Comparison of ENCODE assay signal across 16 cellular contexts in genomic region chr12:62249419-62249818, GRCh38. TPM values are rescaled to one million over a fixed set of nuclear protein-coding genes. Genes with fewer than 3 reads are reported as not detected.
DNase-seq lines count a peak whose midpoint lies in the region; ATAC-seq, FAIRE-seq and TF ChIP-seq lines count a peak whose summit lies in the region.
"Had no signal": no experiment of that assay in that cellular context is flagged by ENCODE, and none has a peak within 500 bp of the region (broad histone marks: within the 10 kb centered on the region; RNA-seq: fewer than 3 reads in every experiment).

No MANE protein-coding gene starts in this region.

- H3K4me3 Mint-ChIP-seq in T-helper 2 cell treated with Interferon-gamma antibody and Interleukin-4, amounts not matched to agents 5 μg/mL and 100 μg/mL, for 36 hours: peak overlapping the region; percentile 33
- no peak overlapping the region for H3K4me3 Mint-ChIP-seq in GM23338
- H3K4me3 Mint-ChIP-seq: CD4-positive, alpha-beta memory T cell; H9 had no signal

- CTCF ChIA-PET in K562 (lab: Yijun Ruan, JAX; ENCODE audit: low intra/inter-chr PET ratio): no interaction called here

- no peak overlapping the region for H2BK12ac ChIP-seq in trophoblast cell (ENCODE audit: low read length)

- H3K9me2 ChIP-seq in GM23338 (ENCODE audit: insufficient read depth): peaks cover 8% of the 10 kb centered on the region

- no peak overlapping the region for H4K91ac ChIP-seq in trophoblast cell (ENCODE audit: low read depth, low read length)

- H3K4me1 Mint-ChIP-seq in T-helper 2 cell treated with Interferon-gamma antibody and Interleukin-4, amounts not matched to agents 5 μg/mL and 100 μg/mL, for 36 hours (ENCODE audit: low read depth): peaks cover 24% of the 10 kb centered on the region
- peaks cover 6% of the 10 kb centered on the region for H3K4me1 Mint-ChIP-seq in GM23338

- 51% methylated on average over 2 of the region's 2 CpGs for WGBS in K562 (ENCODE audit: insufficient coverage, low coverage, missing lambda C conversion rate)
- WGBS in trophoblast cell (ENCODE audit: extremely low coverage, insufficient coverage, insufficient read length): no CpG with 5 or more reads among the region's 2 CpGs
- 91 to 96% methylated on average over 2 of the region's 2 CpGs for WGBS in upper lobe of left lung, 2 donors

- no peak overlapping the region for H3K4me2 ChIP-seq in GM23338
- H3K4me2 ChIP-seq in K562 (ENCODE audit: insufficient read depth, low read length): peak overlapping the region; percentile 12
- no peak overlapping the region for H3K4me2 ChIP-seq in trophoblast cell (ENCODE audit: low read length)

- ATAC-seq in GM23338 (no peak), K562 (peak; percentile 6), upper lobe of left lung (ENCODE audit: low FRiP score in 2 of 2) (no peak), GM19467 (IDR thresholded peaks at IDR 0.05; ENCODE audit: unreplicated experiment) (no peak)

- no peaks in the 10 kb centered on the region for H3K9me1 ChIP-seq in K562 (ENCODE audit: control insufficient read depth, insufficient read depth, low read length)

- H2BK120ac ChIP-seq in trophoblast cell (ENCODE audit: insufficient read depth, low read length, poor library complexity): peak overlapping the region; percentile 72

- BruUV-seq in K562 (replicated peaks; lab: Mats Ljungman, UMichigan): no TSS peak

- no peak for TF ChIP-seq RAD21 in K562 (CRISPR knock-in tag; conservative IDR thresholded peaks at IDR 0.05 in 1 of 2, IDR thresholded peaks at IDR 0.05 in 1 of 2)

- H3K14ac ChIP-seq in trophoblast cell (ENCODE audit: low read length): no peak overlapping the region

- H3K9me3 ChIP-seq in K562 (replicated peaks; ENCODE audit: control insufficient read depth, insufficient read depth, low read depth, low read length): no peaks in the 10 kb centered on the region
- no peaks in the 10 kb centered on the region for H3K9me3 ChIP-seq in trophoblast cell (ENCODE audit: insufficient read depth, low read depth, low read length)
- H3K9me3 ChIP-seq in upper lobe of left lung: no peaks in the 10 kb centered on the region
- H3K9me3 ChIP-seq: BE2C had no signal

- H3K27ac Mint-ChIP-seq in T-helper 2 cell treated with Interferon-gamma antibody and Interleukin-4, amounts not matched to agents 5 μg/mL and 100 μg/mL, for 36 hours: peak overlapping the region; percentile 1
- H3K27ac Mint-ChIP-seq in GM23338: no peak overlapping the region
- H3K27ac Mint-ChIP-seq: CD4-positive, alpha-beta memory T cell; H9 had no signal

- no peaks in the 10 kb centered on the region for H3K27me3 Mint-ChIP-seq in T-helper 2 cell treated with Interferon-gamma antibody and Interleukin-4, amounts not matched to agents 5 μg/mL and 100 μg/mL, for 36 hours (ENCODE audit: low read depth)
- peaks cover 3% of the 10 kb centered on the region for H3K27me3 Mint-ChIP-seq in GM23338 (ENCODE audit: insufficient read depth, low read depth, poor library complexity)

- H3K27ac ChIP-seq in GM23338 (ENCODE audit: low read depth): no peak overlapping the region
- peak overlapping the region; percentile 50 for H3K27ac ChIP-seq in K562 (ENCODE audit: extremely low read depth, low read depth, low read length)
- H3K27ac ChIP-seq in trophoblast cell (ENCODE audit: low read depth, low read length): peak overlapping the region; percentile 10
- H3K27ac ChIP-seq in upper lobe of left lung: no peak overlapping the region
- H3K27ac ChIP-seq: HL-60 had no signal

- H3K36me3 ChIP-seq in GM23338 (ENCODE audit: insufficient read depth) (no peaks in the 10 kb centered on the region), K562 (ENCODE audit: control insufficient read depth, insufficient read depth, low read length) (peaks cover 14% of the 10 kb centered on the region; the same call in 2 of the 3 replicates), trophoblast cell (ENCODE audit: control insufficient read depth in 1 of 2, insufficient read depth in 2 of 2, low read length in 2 of 2) (no peaks in the 10 kb centered on the region), upper lobe of left lung (no peaks in the 10 kb centered on the region)
- H3K36me3 ChIP-seq: BE2C had no signal

- no peak overlapping the region for H2AK5ac ChIP-seq in trophoblast cell (ENCODE audit: low read length)

- TF ChIP-seq POLR2A in K562 (conservative IDR thresholded peaks at IDR 0.05): no peak
- no peak for TF ChIP-seq POLR2A in upper lobe of left lung (IDR thresholded peaks at IDR 0.05)

- peak overlapping the region in 1 of 2 experiments; percentile 35; a peak in 2 of 4 replicates for H3K9ac ChIP-seq in K562 (ENCODE audit: insufficient read depth in 1 of 2, low read depth in 2 of 2, low read length in 2 of 2)
- H3K9ac ChIP-seq in trophoblast cell (ENCODE audit: low read length): no peak overlapping the region

- no peaks in the 10 kb centered on the region for H3K79me2 ChIP-seq in GM23338 (replicated peaks; ENCODE audit: insufficient read depth)
- H3K79me2 ChIP-seq in K562 (ENCODE audit: control insufficient read depth, insufficient read depth, low read length): peaks cover 6% of the 10 kb centered on the region; the same call in 1 of the 3 replicates
- H3K79me2 ChIP-seq in trophoblast cell (ENCODE audit: control insufficient read depth, insufficient read depth, low read length, poor library complexity): no peaks in the 10 kb centered on the region

- H3K36me3 Mint-ChIP-seq in T-helper 2 cell treated with Interferon-gamma antibody and Interleukin-4, amounts not matched to agents 5 μg/mL and 100 μg/mL, for 36 hours (ENCODE audit: low read depth): peaks cover 16% of the 10 kb centered on the region
- no peaks in the 10 kb centered on the region for H3K36me3 Mint-ChIP-seq in GM23338 (ENCODE audit: low read depth)

- intact Hi-C loops in K562 (cut with micrococcal nuclease): loop anchor here (1.0 kb wide), 1 partner anchor 11 kb away; the partner anchor contains the start of gene USP15

- H2AFZ ChIP-seq in GM23338: 0 out of 2 replicates have a peak overlapping the region, but pooled peaks have one; percentile 15
- no peak overlapping the region for H2AFZ ChIP-seq in K562 (ENCODE audit: low read depth, low read length)
- no peak overlapping the region for H2AFZ ChIP-seq in trophoblast cell (ENCODE audit: insufficient read depth, low read length, poor library complexity)

- TF ChIP-seq CTCF in GM23338 (conservative IDR thresholded peaks at IDR 0.05; ENCODE audit: low read depth in 2 of 2) (no peak), K562 (IDR thresholded peaks at IDR 0.05 in 2 of 3, conservative IDR thresholded peaks at IDR 0.05 in 1 of 3; ENCODE audit: insufficient read depth in 2 of 3, low read depth in 1 of 3, low read length in 3 of 3) (no peak), upper lobe of left lung (IDR thresholded peaks at IDR 0.05) (no peak)

- TF ChIP-seq EP300 in K562 (IDR thresholded peaks at IDR 0.05; ENCODE audit: low read length) (no peak), upper lobe of left lung (IDR thresholded peaks at IDR 0.05) (no peak)

- DNase-seq in T-helper 2 cell treated with Interferon-gamma antibody and Interleukin-4, amounts not matched to agents 5 μg/mL and 100 μg/mL, for 36 hours (ENCODE audit: low spot score): no peak
- DNase-seq in T-helper 2 cell (no peak), GM23338 (ENCODE audit: low spot score) (no peak), K562 (ENCODE audit: extremely low read depth in 1 of 4, low spot score in 3 of 4) (no peak), trophoblast cell (no peak), NCI-H82 (lab: John Stamatoyannopoulos, UW) (no peak), upper lobe of left lung (no peak)
- DNase-seq: 8988T; BE2C; C1 segment of cervical spinal cord; CD4-positive, alpha-beta memory T cell; DMS79 treated with DMSO at 0.1 percent for 48 hours; H9 had no signal

- no peak overlapping the region for H3K4ac ChIP-seq in trophoblast cell (ENCODE audit: low read depth, low read length)

- H4K20me1 ChIP-seq in GM23338 (replicated peaks; ENCODE audit: insufficient read depth) (no peaks in the 10 kb centered on the region), K562 (replicated peaks; ENCODE audit: control insufficient read depth, insufficient read depth, low read length) (no peaks in the 10 kb centered on the region)

- no peak overlapping the region for H4K12ac ChIP-seq in trophoblast cell (ENCODE audit: low read depth, low read length)

- no peak for FAIRE-seq in K562 (lab: Jason Lieb, UNC)
- FAIRE-seq: H1 had no signal

- H3K4me1 ChIP-seq in GM23338 (ENCODE audit: insufficient read depth) (no peaks in the 10 kb centered on the region), K562 (replicated peaks in 1 of 2; ENCODE audit: control insufficient read depth in 2 of 2, insufficient read depth in 2 of 2, low read length in 2 of 2) (peaks cover 0 to 42% of the 10 kb centered on the region in 2 experiments; a peak in 4 of 5 replicates), trophoblast cell (ENCODE audit: control insufficient read depth in 1 of 2, insufficient read depth in 2 of 2, low read length in 2 of 2) (peaks cover 0 to 8% of the 10 kb centered on the region in 2 experiments), upper lobe of left lung (peaks cover 3 to 16% (median 11%) of the 10 kb centered on the region in 4 donors)
- H3K4me1 ChIP-seq: BE2C had no signal

- H3K79me1 ChIP-seq in trophoblast cell (ENCODE audit: low read length): peaks cover 3% of the 10 kb centered on the region

- no peak overlapping the region for H3K4me3 ChIP-seq in GM23338
- H3K4me3 ChIP-seq in K562: no peak overlapping the region
- no peak overlapping the region for H3K4me3 ChIP-seq in trophoblast cell (ENCODE audit: low read depth, low read length)
- H3K4me3 ChIP-seq in upper lobe of left lung: no peak overlapping the region

- POLR2A ChIA-PET in K562 (lab: Yijun Ruan, JAX): interaction anchor here (1.2 to 2.4 kb wide), 2 partner anchors 9 to 10 kb away, joined by 6 to 12 read pairs; partner anchors contain the start of gene USP15

- H3K23ac ChIP-seq in trophoblast cell (ENCODE audit: low read length): no peak overlapping the region

- no peak overlapping the region for H3K18ac ChIP-seq in trophoblast cell (ENCODE audit: low read length)

- H3K9me3 Mint-ChIP-seq in T-helper 2 cell treated with Interferon-gamma antibody and Interleukin-4, amounts not matched to agents 5 μg/mL and 100 μg/mL, for 36 hours: no peaks in the 10 kb centered on the region
- H3K9me3 Mint-ChIP-seq in GM23338: no peaks in the 10 kb centered on the region
- H3K9me3 Mint-ChIP-seq: CD4-positive, alpha-beta memory T cell; H9 had no signal

- H3K27me3 ChIP-seq in GM23338 (ENCODE audit: insufficient read depth) (no peaks in the 10 kb centered on the region), K562 (ENCODE audit: control insufficient read depth in 2 of 2, insufficient read depth in 2 of 2, low read length in 2 of 2) (no peaks in the 10 kb centered on the region), trophoblast cell (ENCODE audit: insufficient read depth, low read length) (no peaks in the 10 kb centered on the region), upper lobe of left lung (no peaks in the 10 kb centered on the region)
- H3K27me3 ChIP-seq: BE2C had no signal

- no peak overlapping the region for H2BK5ac ChIP-seq in trophoblast cell (ENCODE audit: low read depth, low read length, poor library complexity)

- no peaks in the 10 kb centered on the region for H3F3A ChIP-seq in GM23338 (replicated peaks; ENCODE audit: low read depth)

- H4K8ac ChIP-seq in trophoblast cell (ENCODE audit: low read depth, low read length): peak overlapping the region; percentile 19

- in situ Hi-C loops in K562 (cut with MboI): no loop called here

RNA-seq across cellular contexts. Expression of gene USP15, which starts 10.8 kb away (rescaled TPM):
- 29.5 and 33.0 TPM in 2 replicates for total RNA-seq in GM23338 (2014; rRNA removed; shearing (Covaris generic))
- polyA plus RNA-seq in GM23338 (2016; fragmentation: Nextera tagmentation; extraction: Ambion mirVana) (60.3 and 64.8 TPM in 2 replicates), K562 (2011; rRNA removed) (175 and 204 TPM in 2 replicates), K562 (2014; fragmentation: Illumina TruSeq; extraction: Trizol) (152 and 177 TPM in 2 replicates), K562 (2014; fragmentation: Nextera tagmentation; extraction: Ambion mirVana) (100 to 1,000 TPM; 182 to 253 TPM), K562 (2014; rRNA removed) (123 and 140 TPM in 2 replicates)
- 187 and 674 TPM in 2 replicates for total RNA-seq in K562 (2011; cell fraction: chromatin; rRNA removed; ENCODE audit: low replicate concordance)
- total RNA-seq in K562 (2011; cell fraction: nucleolus; rRNA removed): 113 and 135 TPM in 2 replicates
- 225 and 292 TPM in 2 replicates for total RNA-seq in K562 (2011; cell fraction: nucleoplasm; rRNA removed)
- total RNA-seq in K562 (2014; rRNA removed) (131 and 140 TPM in 2 replicates), K562 (2014; rRNA removed; fragmentation: Illumina TruSeq; extraction: Trizol) (272 and 284 TPM in 2 replicates), K562 (2015; rRNA removed; fragmentation: Illumina TruSeq; extraction: Trizol) (155 and 174 TPM in 2 replicates), K562 (2021) (184 and 189 TPM in 2 replicates), upper lobe of left lung (100 to 1,000 TPM in 2 of 6 donors, 10 to 100 TPM in 4; 66.5 to 239 (median 81.2) TPM)
- polyA plus RNA-seq in K562 (2011; cell fraction: cytosol; rRNA removed): 29.1 and 75.2 TPM in 2 replicates
- 218 and 401 TPM in 2 replicates for polyA plus RNA-seq in K562 (2011; cell fraction: nucleus; rRNA removed)
- polyA plus RNA-seq in K562 (2012): 92.9 and 182 TPM in 2 replicates
- polyA minus RNA-seq in K562 (2011; rRNA and poly(A)+ RNA removed): 720 and 762 TPM in 2 replicates
- 52.1 and 62.0 TPM in 2 replicates for polyA minus RNA-seq in K562 (2011; cell fraction: cytosol; rRNA and poly(A)+ RNA removed)
- polyA minus RNA-seq in K562 (2011; cell fraction: nucleus; rRNA and poly(A)+ RNA removed): 408 and 684 TPM in 2 replicates
- polyA plus RNA-seq in trophoblast cell (2013): 110 and 117 TPM in 2 replicates

Comparison
In these comparisons a context has a peak if more than half of its experiments do, and no peak if none do; other contexts are left out.
1. H3K27ac ChIP-seq: peak in K562 (single experiment) and trophoblast cell (single experiment); none in GM23338 (single experiment) and upper lobe of left lung (0 of 4).